Comparison of ENCODE assay signal across 36 cellular contexts in genomic region chr5:140835622-140836510, GRCh38. TPM values are rescaled to one million over a fixed set of nuclear protein-coding genes. Genes with fewer than 3 reads are reported as not detected.
"Had no signal": no experiment of that assay in that cellular context is flagged by ENCODE, and none has a peak within 500 bp of the region (broad histone marks: within the 10 kb centered on the region; RNA-seq: fewer than 3 reads in every experiment).

No MANE protein-coding gene starts in this region.

- H3K4me3 Mint-ChIP-seq: activated B cell treated with CpG ODN at 0.5 μM for 24 hours; activated CD4-positive, alpha-beta memory T cell treated with anti-CD3 and anti-CD28 coated beads for 36 hours; activated naive CD4-positive, alpha-beta T cell treated with anti-CD3 and anti-CD28 coated beads, Interleukin-2, amount 50 U/mL, for 24 hours; activated T-cell treated with anti-CD3 and anti-CD28 coated beads, Interleukin-2, amount 50 U/mL, for 72 hours; activated T-helper 17 cell treated with anti-CD3 and anti-CD28 coated beads, Interleukin-2, amount 50 U/mL, for 72 hours; IgD-negative memory B cell had no signal

- H3K36me3 ChIP-seq: brain microvascular endothelial cell had no signal

- H3K36me3 Mint-ChIP-seq: IgD-negative memory B cell had no signal

- H3K4me1 Mint-ChIP-seq: activated B cell treated with CpG ODN at 0.5 μM for 24 hours; activated naive CD4-positive, alpha-beta T cell treated with anti-CD3 and anti-CD28 coated beads, Interleukin-2, amount 50 U/mL, for 24 hours; activated T-helper 17 cell treated with anti-CD3 and anti-CD28 coated beads, Interleukin-2, amount 50 U/mL, for 72 hours; IgD-negative memory B cell had no signal

- ATAC-seq: activated T-cell treated with anti-CD3 and anti-CD28 coated beads, Interleukin-2, amount 50 U/mL, for 72 hours; activated T-helper 17 cell treated with anti-CD3 and anti-CD28 coated beads, Interleukin-2, amount 50 U/mL, for 72 hours; Panc1; SK-N-SH treated with all-trans-retinoic acid at 6 μM for 48 hours had no signal

- H3K27ac Mint-ChIP-seq: activated B cell treated with CpG ODN at 0.5 μM for 24 hours; activated CD4-positive, alpha-beta memory T cell treated with anti-CD3 and anti-CD28 coated beads for 36 hours; activated naive CD4-positive, alpha-beta T cell treated with anti-CD3 and anti-CD28 coated beads, Interleukin-2, amount 50 U/mL, for 24 hours; activated T-cell treated with anti-CD3 and anti-CD28 coated beads, Interleukin-2, amount 50 U/mL, for 72 hours; activated T-helper 17 cell treated with anti-CD3 and anti-CD28 coated beads, Interleukin-2, amount 50 U/mL, for 72 hours; IgD-negative memory B cell had no signal

- H3K27ac ChIP-seq: brain microvascular endothelial cell, VCaP had no signal

- DNase-seq: activated B cell treated with CpG ODN at 0.5 μM for 24 hours; activated CD4-positive, alpha-beta memory T cell treated with anti-CD3 and anti-CD28 coated beads for 36 hours; activated CD4-positive, alpha-beta T cell treated with anti-CD3 and anti-CD28 coated beads for 4 hours; activated CD4-positive, alpha-beta T cell treated with anti-CD3 and anti-CD28 coated beads, Interleukin-2, amount 50 U/mL, for 1 hour; activated CD4-positive, CD25-positive, alpha-beta regulatory T cell treated with anti-CD3 and anti-CD28 coated beads, Interleukin-2, amount 50 U/mL, for 72 hours; activated effector memory CD4-positive, alpha-beta T cell treated with anti-CD3 and anti-CD28 coated beads, Interleukin-2, amount 50 U/mL, for 16 hours; activated naive CD4-positive, alpha-beta T cell; activated T-cell treated with anti-CD3 and anti-CD28 coated beads, Interleukin-2, amount 50 U/mL, for 1 hour; activated T-cell treated with anti-CD3 and anti-CD28 coated beads, Interleukin-2, amount 50 U/mL, for 72 hours; amniotic stem cell; brain microvascular endothelial cell; central memory CD4-positive, alpha-beta T cell; Karpas-422; KBM-7; NCI-H1105 treated with DMSO at 0.1 percent for 48 hours; NCI-H1436; NCI-H1694; NCI-H1930; NCI-H345; NCI-H524 treated with DMSO at 0.1 percent for 48 hours; SIG-M5; T-helper 1 cell; T-helper 2 cell; T-helper 9 cell had no signal

- H3K27me3 ChIP-seq: brain microvascular endothelial cell had no signal

RNA-seq across cellular contexts. Expression of gene PCDHA7, which starts 1.8 kb away (rescaled TPM):
- total RNA-seq: activated B cell treated with CpG ODN at 0.5 μM for 24 hours; activated CD4-positive, alpha-beta memory T cell treated with anti-CD3 and anti-CD28 coated beads for 36 hours; activated CD8-positive, alpha-beta memory T cell treated with anti-CD3 and anti-CD28 coated beads for 36 hours; activated T-cell treated with anti-CD3 and anti-CD28 coated beads, Interleukin-2, amount 50 U/mL, for 72 hours; activated T-helper 17 cell treated with anti-CD3 and anti-CD28 coated beads, Interleukin-2, amount 50 U/mL, for 72 hours had no signal
- polyA plus RNA-seq: IgD-negative memory B cell had no signal

RNA-seq across cellular contexts. Expression of gene PCDHA8, which starts 5.1 kb away (rescaled TPM):
- total RNA-seq: activated B cell treated with CpG ODN at 0.5 μM for 24 hours; activated CD4-positive, alpha-beta memory T cell treated with anti-CD3 and anti-CD28 coated beads for 36 hours; activated CD8-positive, alpha-beta memory T cell treated with anti-CD3 and anti-CD28 coated beads for 36 hours; activated T-cell treated with anti-CD3 and anti-CD28 coated beads, Interleukin-2, amount 50 U/mL, for 72 hours; activated T-helper 17 cell treated with anti-CD3 and anti-CD28 coated beads, Interleukin-2, amount 50 U/mL, for 72 hours; MCF 10A; SK-MEL-5 had no signal
- polyA plus RNA-seq: aorta, IgD-negative memory B cell had no signal

RNA-seq across cellular contexts. Expression of gene PCDHA6, which starts 8.1 kb away (rescaled TPM):
- total RNA-seq: activated B cell treated with CpG ODN at 0.5 μM for 24 hours; activated CD4-positive, alpha-beta memory T cell treated with anti-CD3 and anti-CD28 coated beads for 36 hours; activated CD8-positive, alpha-beta memory T cell treated with anti-CD3 and anti-CD28 coated beads for 36 hours; activated T-cell treated with anti-CD3 and anti-CD28 coated beads, Interleukin-2, amount 50 U/mL, for 72 hours; activated T-helper 17 cell treated with anti-CD3 and anti-CD28 coated beads, Interleukin-2, amount 50 U/mL, for 72 hours; NCI-H460; SK-MEL-5 had no signal
- polyA plus RNA-seq: IgD-negative memory B cell had no signal

RNA-seq across cellular contexts. Expression of gene PCDHA9, which starts 12.3 kb away (rescaled TPM):
- total RNA-seq: activated B cell treated with CpG ODN at 0.5 μM for 24 hours; activated CD4-positive, alpha-beta memory T cell treated with anti-CD3 and anti-CD28 coated beads for 36 hours; activated CD8-positive, alpha-beta memory T cell treated with anti-CD3 and anti-CD28 coated beads for 36 hours; activated T-cell treated with anti-CD3 and anti-CD28 coated beads, Interleukin-2, amount 50 U/mL, for 72 hours; activated T-helper 17 cell treated with anti-CD3 and anti-CD28 coated beads, Interleukin-2, amount 50 U/mL, for 72 hours; RPMI7951 had no signal
- polyA plus RNA-seq: aorta, IgD-negative memory B cell had no signal

RNA-seq across cellular contexts. Expression of gene PCDHA5, which starts 14.5 kb away (rescaled TPM):
- total RNA-seq: activated B cell treated with CpG ODN at 0.5 μM for 24 hours; activated CD4-positive, alpha-beta memory T cell treated with anti-CD3 and anti-CD28 coated beads for 36 hours; activated CD8-positive, alpha-beta memory T cell treated with anti-CD3 and anti-CD28 coated beads for 36 hours; activated T-cell treated with anti-CD3 and anti-CD28 coated beads, Interleukin-2, amount 50 U/mL, for 72 hours; activated T-helper 17 cell treated with anti-CD3 and anti-CD28 coated beads, Interleukin-2, amount 50 U/mL, for 72 hours; NCI-H460 had no signal
- polyA plus RNA-seq: IgD-negative memory B cell had no signal
